8 cellular contexts compared by ENCODE assay signal in genomic region chr9:130578865-130579737, GRCh38. TPM values are rescaled to one million over a fixed set of nuclear protein-coding genes. Genes with fewer than 3 reads are reported as not detected.
DNase-seq lines count a peak whose midpoint lies in the region; ATAC-seq and TF ChIP-seq lines count a peak whose summit lies in the region.

A gene with protein sequence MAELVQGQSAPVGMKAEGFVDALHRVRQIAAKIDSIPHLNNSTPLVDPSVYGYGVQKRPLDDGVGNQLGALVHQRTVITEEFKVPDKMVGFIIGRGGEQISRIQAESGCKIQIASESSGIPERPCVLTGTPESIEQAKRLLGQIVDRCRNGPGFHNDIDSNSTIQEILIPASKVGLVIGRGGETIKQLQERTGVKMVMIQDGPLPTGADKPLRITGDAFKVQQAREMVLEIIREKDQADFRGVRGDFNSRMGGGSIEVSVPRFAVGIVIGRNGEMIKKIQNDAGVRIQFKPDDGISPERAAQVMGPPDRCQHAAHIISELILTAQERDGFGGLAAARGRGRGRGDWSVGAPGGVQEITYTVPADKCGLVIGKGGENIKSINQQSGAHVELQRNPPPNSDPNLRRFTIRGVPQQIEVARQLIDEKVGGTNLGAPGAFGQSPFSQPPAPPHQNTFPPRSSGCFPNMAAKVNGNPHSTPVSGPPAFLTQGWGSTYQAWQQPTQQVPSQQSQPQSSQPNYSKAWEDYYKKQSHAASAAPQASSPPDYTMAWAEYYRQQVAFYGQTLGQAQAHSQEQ (plus strand): TSS chr9:130579577. CDS start chr9:130579681, 104 bp downstream.

- intact Hi-C loops in CD4-positive, alpha-beta T cell (cut with DNase I, micrococcal nuclease): loop anchor here in 1 of 2 experiments (5.0 kb wide), 3 partner anchors 113 to 543 kb away; partner anchors contain the start of gene EXOSC2

- no peaks in the 10 kb centered on the region for H3K27me3 Mint-ChIP-seq in CD4-positive, alpha-beta T cell
- no peaks in the 10 kb centered on the region for H3K27me3 Mint-ChIP-seq in memory B cell

- no peaks in the 10 kb centered on the region for H3K27me3 ChIP-seq in CD4-positive, alpha-beta T cell (ENCODE audit: control insufficient read depth, insufficient read depth, low read length)

- DNase-seq in CD4-positive, alpha-beta T cell: peak; percentile 63 to 88 (median 80)
- DNase-seq in HS-5 (ENCODE audit: low read depth) (peak; percentile 82), NK-92 (lab: John Stamatoyannopoulos, UW; ENCODE audit: unreplicated experiment) (peak; percentile 10), memory B cell (ENCODE audit: low spot score in 2 of 2) (peak; percentile 48 to 57)
- DNase-seq in activated CD8-positive, alpha-beta memory T cell treated with anti-CD3 and anti-CD28 coated beads for 24 hours: peak; percentile 96
- DNase-seq in effector CD8-positive, alpha-beta T cell (lab: John Stamatoyannopoulos, UW): peak; percentile 78
- peak; percentile 82 for DNase-seq in stimulated activated CD8-positive, alpha-beta memory T cell treated with anti-CD3 and anti-CD28 coated beads, Interleukin-12 subunit alpha, Interleukin-12 subunit beta, amount 100 ng/mL, for 1 hour (ENCODE audit: low read depth)

- no peak for TF ChIP-seq CTCF in CD4-positive, alpha-beta T cell (IDR thresholded peaks at IDR 0.05)

- peak within 1 kb of the TSS; percentile 88 for H3K4me3 Mint-ChIP-seq in CD4-positive, alpha-beta T cell
- peak within 1 kb of the TSS; percentile 88 for H3K4me3 Mint-ChIP-seq in memory B cell

- POLR2A ChIA-PET in CD4-positive, alpha-beta T cell (lab: Charles Lee): interaction anchor here (0.7 kb wide), 1 partner anchor 1772 kb away, joined by 3 read pairs; no protein-coding TSS in a partner anchor

- peak within 1 kb of the TSS; percentile 80 for H3K27ac Mint-ChIP-seq in CD4-positive, alpha-beta T cell
- H3K27ac Mint-ChIP-seq in memory B cell: peak within 1 kb of the TSS; percentile 85

- H3K9me3 Mint-ChIP-seq in CD4-positive, alpha-beta T cell: no peaks in the 10 kb centered on the region
- no peaks in the 10 kb centered on the region for H3K9me3 Mint-ChIP-seq in memory B cell

- H3K4me1 Mint-ChIP-seq in CD4-positive, alpha-beta T cell (ENCODE audit: low read depth): peaks cover 60% of the 10 kb centered on the region
- peaks cover 25% of the 10 kb centered on the region for H3K4me1 Mint-ChIP-seq in memory B cell

- H3K27ac ChIP-seq in CD4-positive, alpha-beta T cell (ENCODE audit: low read depth, low read length): peak within 1 kb of the TSS; percentile 77

- peak; percentile 72 for ATAC-seq in CD4-positive, alpha-beta T cell (ENCODE audit: poor library complexity)
- ATAC-seq in GM19463 (IDR thresholded peaks at IDR 0.05; ENCODE audit: unreplicated experiment) (peak; percentile 94), memory B cell (ENCODE audit: low read depth) (peak; percentile 85)

- CTCF ChIA-PET in CD4-positive, alpha-beta T cell (lab: Charles Lee): interaction anchor here (0.8 kb wide), 1 partner anchor 122 kb away, joined by 3 read pairs; no protein-coding TSS in a partner anchor

- no peaks in the 10 kb centered on the region for H3K9me3 ChIP-seq in CD4-positive, alpha-beta T cell (ENCODE audit: control insufficient read depth, low read length)

- H3K36me3 Mint-ChIP-seq in CD4-positive, alpha-beta T cell (ENCODE audit: low read depth): peaks cover 21% of the 10 kb centered on the region
- H3K36me3 Mint-ChIP-seq in memory B cell: peaks cover 5% of the 10 kb centered on the region

RNA-seq across cellular contexts. Expression of the gene that starts here (rescaled TPM):
- total RNA-seq in CD4-positive, alpha-beta T cell: 10 to 100 TPM; 21.2 to 30.2 TPM

Comparison
In these comparisons a context has a peak if more than half of its experiments do, and no peak if none do; other contexts are left out.
1. Peak in every context shown above with its lines: DNase-seq, ATAC-seq and H3K27ac ChIP-seq.
2. DNase-seq: peak in every context shown above with its lines; median percentile 96 in activated CD8-positive, alpha-beta memory T cell treated with anti-CD3 and anti-CD28 coated beads for 24 hours; 82 in HS-5; 82 in stimulated activated CD8-positive, alpha-beta memory T cell treated with anti-CD3 and anti-CD28 coated beads, Interleukin-12 subunit alpha, Interleukin-12 subunit beta, amount 100 ng/mL, for 1 hour; 80 in CD4-positive, alpha-beta T cell; 78 in effector CD8-positive, alpha-beta T cell; 52 in memory B cell; 10 in NK-92.